In genomic region chr2:219230201-219230540, GRCh38 we compare ENCODE assay signal across 8 cellular contexts. TPM values are rescaled to one million over a fixed set of nuclear protein-coding genes. Genes with fewer than 3 reads are reported as not detected.
A peak's percentile ranks its signal among the peaks of the same experiment; 100 is the strongest.
DNase-seq lines count a peak whose midpoint lies in the region; ATAC-seq and TF ChIP-seq lines count a peak whose summit lies in the region.

No MANE protein-coding gene starts in this region.

- ATAC-seq in HG02938 (IDR thresholded peaks at IDR 0.05; ENCODE audit: unreplicated experiment), result peak; percentile 11
- no peak for ATAC-seq in GM19324 (IDR thresholded peaks at IDR 0.05; ENCODE audit: low FRiP score, unreplicated experiment)

- H3K4me3 ChIP-seq in choroid plexus epithelial cell (ENCODE audit: low read depth, low read length), result peak overlapping the region; percentile 86

- no peaks in the 10 kb centered on the region for H3K9me3 ChIP-seq in ES-I3 (ENCODE audit: control insufficient read depth, insufficient read depth, low read length)

- H3K9ac ChIP-seq in ES-I3 (ENCODE audit: low read depth, low read length), result peak overlapping the region; percentile 96

- in situ Hi-C loops in SK-MEL-5 (cut with HindIII; ENCODE audit: low pct_unique_long_range_greater_than_20kb, low sequenced_read_pairs), result no loop called here

- peaks cover 6% of the 10 kb centered on the region; the same call in 1 of the 2 replicates for H3K4me1 ChIP-seq in ES-I3 (ENCODE audit: insufficient read depth, low read length)

- DNase-seq in SK-MEL-5 (ENCODE audit: low read depth, low spot score), result peak; percentile 14
- peak; percentile 53 for DNase-seq in choroid plexus epithelial cell (ENCODE audit: low read depth)
- DNase-seq in left kidney (ENCODE audit: low read depth, low spot score), result peak; percentile 71
- DNase-seq in stimulated activated CD8-positive, alpha-beta memory T cell treated with anti-CD3 and anti-CD28 coated beads, Interleukin-4, amount 100 ng/mL, for 48 hours, result peak; percentile 72
- DNase-seq in NCI-H2107 (lab: John Stamatoyannopoulos, UW), result no peak

- H3K36me3 ChIP-seq in ES-I3 (ENCODE audit: insufficient read depth, low read length), result peaks cover 19% of the 10 kb centered on the region

- TF ChIP-seq CTCF in choroid plexus epithelial cell (conservative IDR thresholded peaks at IDR 0.05; ENCODE audit: low read depth, low read length), result no peak

RNA-seq across cellular contexts. Expression of gene ANKZF1, which starts 0.6 kb away (rescaled TPM):
- 43.5 and 43.6 TPM in 2 replicates for total RNA-seq in SK-MEL-5 (2014; rRNA removed; shearing (Covaris generic))
- 12.6 and 15.3 TPM in 2 replicates for polyA plus RNA-seq in SK-MEL-5 (2015; cell fraction: cytosol; rRNA removed)
- 277 and 369 TPM in 2 replicates for polyA plus RNA-seq in SK-MEL-5 (2015; cell fraction: nucleus; rRNA removed)

RNA-seq across cellular contexts. Expression of gene ATG9A, which starts 0.7 kb away (rescaled TPM):
- 36.7 and 45.7 TPM in 2 replicates for total RNA-seq in SK-MEL-5 (2014; rRNA removed; shearing (Covaris generic))
- 84.4 and 97.1 TPM in 2 replicates for polyA plus RNA-seq in SK-MEL-5 (2015; cell fraction: cytosol; rRNA removed)
- 57.7 and 59.7 TPM in 2 replicates for polyA plus RNA-seq in SK-MEL-5 (2015; cell fraction: nucleus; rRNA removed)

RNA-seq across cellular contexts. Expression of gene ABCB6, which starts 11.4 kb away (rescaled TPM):
- 43.7 and 50.7 TPM in 2 replicates for total RNA-seq in SK-MEL-5 (2014; rRNA removed; shearing (Covaris generic))
- polyA plus RNA-seq in SK-MEL-5 (2015; cell fraction: cytosol; rRNA removed), result 31.1 and 38.0 TPM in 2 replicates
- polyA plus RNA-seq in SK-MEL-5 (2015; cell fraction: nucleus; rRNA removed), result 196 and 206 TPM in 2 replicates

RNA-seq across cellular contexts. Expression of gene GLB1L, which starts 15.1 kb away (rescaled TPM):
- total RNA-seq in SK-MEL-5 (2014; rRNA removed; shearing (Covaris generic)), result 5.3 and 6.1 TPM in 2 replicates
- 9.7 and 13.6 TPM in 2 replicates for polyA plus RNA-seq in SK-MEL-5 (2015; cell fraction: cytosol; rRNA removed)
- polyA plus RNA-seq in SK-MEL-5 (2015; cell fraction: nucleus; rRNA removed), result 11.6 and 32.8 TPM in 2 replicates

RNA-seq across cellular contexts. Expression of gene STK16, which starts 15.1 kb away (rescaled TPM):
- total RNA-seq in SK-MEL-5 (2014; rRNA removed; shearing (Covaris generic)), result 21.7 and 22.6 TPM in 2 replicates
- 31.1 and 33.3 TPM in 2 replicates for polyA plus RNA-seq in SK-MEL-5 (2015; cell fraction: cytosol; rRNA removed)
- polyA plus RNA-seq in SK-MEL-5 (2015; cell fraction: nucleus; rRNA removed), result 43.3 and 48.3 TPM in 2 replicates
